In the genomic region with DNA sequence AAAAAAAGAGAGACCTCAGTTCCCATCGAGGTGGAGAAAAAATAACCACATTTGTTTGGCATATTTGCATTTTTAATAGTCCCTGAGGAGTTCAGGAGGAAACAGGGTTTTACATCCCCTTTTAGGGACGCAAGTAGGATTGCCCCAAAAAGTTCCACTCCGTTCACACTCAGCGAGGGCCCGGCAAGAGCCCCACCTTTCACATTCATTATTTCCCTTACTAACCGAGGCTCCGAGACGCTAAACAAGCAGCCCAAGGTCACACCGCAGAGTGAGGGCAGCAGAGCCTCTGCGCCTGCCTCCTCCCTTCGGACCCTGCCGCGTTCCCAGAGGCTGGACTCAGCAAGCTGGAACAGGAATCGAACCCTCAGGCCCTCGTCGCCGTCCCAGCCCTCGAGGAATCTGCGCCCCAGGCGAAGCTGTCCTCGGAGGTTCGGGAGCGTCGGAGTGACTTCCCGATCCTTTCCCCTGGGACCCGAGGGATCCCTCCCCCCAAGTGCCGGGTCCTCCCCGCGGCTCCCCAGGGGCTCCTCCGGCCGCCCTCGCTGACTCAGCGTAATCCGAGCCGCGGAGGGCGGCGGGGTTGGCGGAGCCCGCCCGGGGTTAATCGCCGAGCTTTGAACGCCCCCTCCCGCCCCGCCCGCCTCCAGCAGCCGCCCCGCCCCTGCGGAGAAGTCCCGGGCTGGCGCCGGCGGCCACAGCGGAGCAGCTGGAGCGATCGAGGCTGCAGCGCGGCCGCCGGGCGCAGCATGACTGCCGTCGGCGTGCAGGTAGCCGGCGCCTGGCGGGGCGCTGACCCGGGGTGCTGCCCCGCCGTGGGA, we compare ENCODE assay signal across 1 cellular context.
TF ChIP-seq lines count a peak whose summit lies in the region.

A gene with protein sequence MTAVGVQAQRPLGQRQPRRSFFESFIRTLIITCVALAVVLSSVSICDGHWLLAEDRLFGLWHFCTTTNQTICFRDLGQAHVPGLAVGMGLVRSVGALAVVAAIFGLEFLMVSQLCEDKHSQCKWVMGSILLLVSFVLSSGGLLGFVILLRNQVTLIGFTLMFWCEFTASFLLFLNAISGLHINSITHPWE (plus strand): TSS at position 700 of the 821 bp plus-strand sequence. CDS start 50 bp downstream, at position 750.

TF ChIP-seq in K562, 482 proteins besides CTCF, POLR2A, EP300 and RAD21 (continued from another document and continues in another):
- TF ChIP-seq, protein P1, sequence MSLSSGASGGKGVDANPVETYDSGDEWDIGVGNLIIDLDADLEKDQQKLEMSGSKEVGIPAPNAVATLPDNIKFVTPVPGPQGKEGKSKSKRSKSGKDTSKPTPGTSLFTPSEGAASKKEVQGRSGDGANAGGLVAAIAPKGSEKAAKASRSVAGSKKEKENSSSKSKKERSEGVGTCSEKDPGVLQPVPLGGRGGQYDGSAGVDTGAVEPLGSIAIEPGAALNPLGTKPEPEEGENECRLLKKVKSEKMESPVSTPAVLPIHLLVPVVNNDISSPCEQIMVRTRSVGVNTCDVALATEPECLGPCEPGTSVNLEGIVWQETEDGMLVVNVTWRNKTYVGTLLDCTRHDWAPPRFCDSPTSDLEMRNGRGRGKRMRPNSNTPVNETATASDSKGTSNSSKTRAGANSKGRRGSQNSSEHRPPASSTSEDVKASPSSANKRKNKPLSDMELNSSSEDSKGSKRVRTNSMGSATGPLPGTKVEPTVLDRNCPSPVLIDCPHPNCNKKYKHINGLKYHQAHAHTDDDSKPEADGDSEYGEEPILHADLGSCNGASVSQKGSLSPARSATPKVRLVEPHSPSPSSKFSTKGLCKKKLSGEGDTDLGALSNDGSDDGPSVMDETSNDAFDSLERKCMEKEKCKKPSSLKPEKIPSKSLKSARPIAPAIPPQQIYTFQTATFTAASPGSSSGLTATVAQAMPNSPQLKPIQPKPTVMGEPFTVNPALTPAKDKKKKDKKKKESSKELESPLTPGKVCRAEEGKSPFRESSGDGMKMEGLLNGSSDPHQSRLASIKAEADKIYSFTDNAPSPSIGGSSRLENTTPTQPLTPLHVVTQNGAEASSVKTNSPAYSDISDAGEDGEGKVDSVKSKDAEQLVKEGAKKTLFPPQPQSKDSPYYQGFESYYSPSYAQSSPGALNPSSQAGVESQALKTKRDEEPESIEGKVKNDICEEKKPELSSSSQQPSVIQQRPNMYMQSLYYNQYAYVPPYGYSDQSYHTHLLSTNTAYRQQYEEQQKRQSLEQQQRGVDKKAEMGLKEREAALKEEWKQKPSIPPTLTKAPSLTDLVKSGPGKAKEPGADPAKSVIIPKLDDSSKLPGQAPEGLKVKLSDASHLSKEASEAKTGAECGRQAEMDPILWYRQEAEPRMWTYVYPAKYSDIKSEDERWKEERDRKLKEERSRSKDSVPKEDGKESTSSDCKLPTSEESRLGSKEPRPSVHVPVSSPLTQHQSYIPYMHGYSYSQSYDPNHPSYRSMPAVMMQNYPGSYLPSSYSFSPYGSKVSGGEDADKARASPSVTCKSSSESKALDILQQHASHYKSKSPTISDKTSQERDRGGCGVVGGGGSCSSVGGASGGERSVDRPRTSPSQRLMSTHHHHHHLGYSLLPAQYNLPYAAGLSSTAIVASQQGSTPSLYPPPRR (CRISPR knock-in tag; IDR thresholded peaks at IDR 0.05; ENCODE audit: borderline replicate concordance), result no peak
- TF ChIP-seq MAFG (tag; conservative IDR thresholded peaks at IDR 0.05) (peak; percentile 96), HMGN3 (IDR thresholded peaks at IDR 0.05; ENCODE audit: borderline replicate concordance, extremely low read depth, insufficient read length, low read depth, low read length) (peak; percentile 74), JUND (IDR thresholded peaks at IDR 0.05; ENCODE audit: borderline replicate concordance, low read depth, low read length) (0 out of 2 replicates have a peak, but pooled peaks have one; percentile 50), JUND (tag; IDR thresholded peaks at IDR 0.05; ENCODE audit: borderline replicate concordance, low read depth, low read length) (no peak), MYC (IDR thresholded peaks at IDR 0.05; ENCODE audit: low read depth, low read length) (0 out of 2 replicates have a peak, but pooled peaks have one; percentile 19), MYC (CRISPR knock-in tag; IDR thresholded peaks at IDR 0.05; ENCODE audit: borderline replicate concordance, low read depth) (no peak), L3MBTL2 (IDR thresholded peaks at IDR 0.05) (0 out of 2 replicates have a peak, but pooled peaks have one; percentile 40), ZNF384 (IDR thresholded peaks at IDR 0.05; ENCODE audit: low read depth, low read length) (no peak), C11orf30 (IDR thresholded peaks at IDR 0.05; ENCODE audit: low read depth) (peak; percentile 100), POLR2G (IDR thresholded peaks at IDR 0.05; ENCODE audit: low read depth, low read length) (peak; percentile 84), ATF1 (CRISPR knock-in tag; IDR thresholded peaks at IDR 0.05) (no peak), ATF1 (tag; IDR thresholded peaks at IDR 0.05) (peak; percentile 43; the same call in 1 of the 2 replicates), ZBTB7A (IDR thresholded peaks at IDR 0.05; ENCODE audit: borderline replicate concordance, control insufficient read depth, low read depth, low read length) (peak; percentile 85), HDAC1 (IDR thresholded peaks at IDR 0.05) (peak in 1 of 2 experiments; percentile 35; a peak in 1 of 4 replicates), ZNF239 (CRISPR knock-in tag; IDR thresholded peaks at IDR 0.05) (no peak), ZNF184 (CRISPR knock-in tag; IDR thresholded peaks at IDR 0.05) (no peak), HNRNPL (IDR thresholded peaks at IDR 0.05; ENCODE audit: low read depth, low read length) (no peak), NFIC (IDR thresholded peaks at IDR 0.05) (peak; percentile 43; the same call in 1 of the 2 replicates), HDGF (IDR thresholded peaks at IDR 0.05) (peak; percentile 90), NCOA1 (IDR thresholded peaks at IDR 0.05; ENCODE audit: low read depth) (peak; percentile 57; the same call in 1 of the 2 replicates), TBP (optimal IDR thresholded peaks at IDR 0.05; ENCODE audit: low read depth, low read length) (peak; percentile 26), NRF1 (conservative IDR thresholded peaks at IDR 0.05 in 1 of 2, IDR thresholded peaks at IDR 0.05 in 1 of 2) (peak; percentile 42 to 53; a peak in 3 of 4 replicates), ZNF347 (CRISPR knock-in tag; IDR thresholded peaks at IDR 0.05; ENCODE audit: low read depth) (no peak), ZBTB17 (CRISPR knock-in tag; IDR thresholded peaks at IDR 0.05) (peak; percentile 2; the same call in 1 of the 2 replicates), CHD4 (IDR thresholded peaks at IDR 0.05; ENCODE audit: insufficient read depth, insufficient replicate concordance, low read depth, low read length, poor library complexity, severe bottlenecking) (peak; percentile 32), POLR3G (IDR thresholded peaks at IDR 0.05; ENCODE audit: extremely low read depth, insufficient read length, insufficient replicate concordance) (no peak), KDM5B (IDR thresholded peaks at IDR 0.05; ENCODE audit: insufficient replicate concordance, low read depth, low read length) (peak; percentile 64)
- TF ChIP-seq, protein P2, sequence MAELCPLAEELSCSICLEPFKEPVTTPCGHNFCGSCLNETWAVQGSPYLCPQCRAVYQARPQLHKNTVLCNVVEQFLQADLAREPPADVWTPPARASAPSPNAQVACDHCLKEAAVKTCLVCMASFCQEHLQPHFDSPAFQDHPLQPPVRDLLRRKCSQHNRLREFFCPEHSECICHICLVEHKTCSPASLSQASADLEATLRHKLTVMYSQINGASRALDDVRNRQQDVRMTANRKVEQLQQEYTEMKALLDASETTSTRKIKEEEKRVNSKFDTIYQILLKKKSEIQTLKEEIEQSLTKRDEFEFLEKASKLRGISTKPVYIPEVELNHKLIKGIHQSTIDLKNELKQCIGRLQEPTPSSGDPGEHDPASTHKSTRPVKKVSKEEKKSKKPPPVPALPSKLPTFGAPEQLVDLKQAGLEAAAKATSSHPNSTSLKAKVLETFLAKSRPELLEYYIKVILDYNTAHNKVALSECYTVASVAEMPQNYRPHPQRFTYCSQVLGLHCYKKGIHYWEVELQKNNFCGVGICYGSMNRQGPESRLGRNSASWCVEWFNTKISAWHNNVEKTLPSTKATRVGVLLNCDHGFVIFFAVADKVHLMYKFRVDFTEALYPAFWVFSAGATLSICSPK (IDR thresholded peaks at IDR 0.05; ENCODE audit: borderline replicate concordance), result 0 out of 2 replicates have a peak, but pooled peaks have one; percentile 39
- TF ChIP-seq, protein P3, sequence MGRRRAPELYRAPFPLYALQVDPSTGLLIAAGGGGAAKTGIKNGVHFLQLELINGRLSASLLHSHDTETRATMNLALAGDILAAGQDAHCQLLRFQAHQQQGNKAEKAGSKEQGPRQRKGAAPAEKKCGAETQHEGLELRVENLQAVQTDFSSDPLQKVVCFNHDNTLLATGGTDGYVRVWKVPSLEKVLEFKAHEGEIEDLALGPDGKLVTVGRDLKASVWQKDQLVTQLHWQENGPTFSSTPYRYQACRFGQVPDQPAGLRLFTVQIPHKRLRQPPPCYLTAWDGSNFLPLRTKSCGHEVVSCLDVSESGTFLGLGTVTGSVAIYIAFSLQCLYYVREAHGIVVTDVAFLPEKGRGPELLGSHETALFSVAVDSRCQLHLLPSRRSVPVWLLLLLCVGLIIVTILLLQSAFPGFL (CRISPR knock-in tag; IDR thresholded peaks at IDR 0.05), result no peak
- TF ChIP-seq, protein P4, sequence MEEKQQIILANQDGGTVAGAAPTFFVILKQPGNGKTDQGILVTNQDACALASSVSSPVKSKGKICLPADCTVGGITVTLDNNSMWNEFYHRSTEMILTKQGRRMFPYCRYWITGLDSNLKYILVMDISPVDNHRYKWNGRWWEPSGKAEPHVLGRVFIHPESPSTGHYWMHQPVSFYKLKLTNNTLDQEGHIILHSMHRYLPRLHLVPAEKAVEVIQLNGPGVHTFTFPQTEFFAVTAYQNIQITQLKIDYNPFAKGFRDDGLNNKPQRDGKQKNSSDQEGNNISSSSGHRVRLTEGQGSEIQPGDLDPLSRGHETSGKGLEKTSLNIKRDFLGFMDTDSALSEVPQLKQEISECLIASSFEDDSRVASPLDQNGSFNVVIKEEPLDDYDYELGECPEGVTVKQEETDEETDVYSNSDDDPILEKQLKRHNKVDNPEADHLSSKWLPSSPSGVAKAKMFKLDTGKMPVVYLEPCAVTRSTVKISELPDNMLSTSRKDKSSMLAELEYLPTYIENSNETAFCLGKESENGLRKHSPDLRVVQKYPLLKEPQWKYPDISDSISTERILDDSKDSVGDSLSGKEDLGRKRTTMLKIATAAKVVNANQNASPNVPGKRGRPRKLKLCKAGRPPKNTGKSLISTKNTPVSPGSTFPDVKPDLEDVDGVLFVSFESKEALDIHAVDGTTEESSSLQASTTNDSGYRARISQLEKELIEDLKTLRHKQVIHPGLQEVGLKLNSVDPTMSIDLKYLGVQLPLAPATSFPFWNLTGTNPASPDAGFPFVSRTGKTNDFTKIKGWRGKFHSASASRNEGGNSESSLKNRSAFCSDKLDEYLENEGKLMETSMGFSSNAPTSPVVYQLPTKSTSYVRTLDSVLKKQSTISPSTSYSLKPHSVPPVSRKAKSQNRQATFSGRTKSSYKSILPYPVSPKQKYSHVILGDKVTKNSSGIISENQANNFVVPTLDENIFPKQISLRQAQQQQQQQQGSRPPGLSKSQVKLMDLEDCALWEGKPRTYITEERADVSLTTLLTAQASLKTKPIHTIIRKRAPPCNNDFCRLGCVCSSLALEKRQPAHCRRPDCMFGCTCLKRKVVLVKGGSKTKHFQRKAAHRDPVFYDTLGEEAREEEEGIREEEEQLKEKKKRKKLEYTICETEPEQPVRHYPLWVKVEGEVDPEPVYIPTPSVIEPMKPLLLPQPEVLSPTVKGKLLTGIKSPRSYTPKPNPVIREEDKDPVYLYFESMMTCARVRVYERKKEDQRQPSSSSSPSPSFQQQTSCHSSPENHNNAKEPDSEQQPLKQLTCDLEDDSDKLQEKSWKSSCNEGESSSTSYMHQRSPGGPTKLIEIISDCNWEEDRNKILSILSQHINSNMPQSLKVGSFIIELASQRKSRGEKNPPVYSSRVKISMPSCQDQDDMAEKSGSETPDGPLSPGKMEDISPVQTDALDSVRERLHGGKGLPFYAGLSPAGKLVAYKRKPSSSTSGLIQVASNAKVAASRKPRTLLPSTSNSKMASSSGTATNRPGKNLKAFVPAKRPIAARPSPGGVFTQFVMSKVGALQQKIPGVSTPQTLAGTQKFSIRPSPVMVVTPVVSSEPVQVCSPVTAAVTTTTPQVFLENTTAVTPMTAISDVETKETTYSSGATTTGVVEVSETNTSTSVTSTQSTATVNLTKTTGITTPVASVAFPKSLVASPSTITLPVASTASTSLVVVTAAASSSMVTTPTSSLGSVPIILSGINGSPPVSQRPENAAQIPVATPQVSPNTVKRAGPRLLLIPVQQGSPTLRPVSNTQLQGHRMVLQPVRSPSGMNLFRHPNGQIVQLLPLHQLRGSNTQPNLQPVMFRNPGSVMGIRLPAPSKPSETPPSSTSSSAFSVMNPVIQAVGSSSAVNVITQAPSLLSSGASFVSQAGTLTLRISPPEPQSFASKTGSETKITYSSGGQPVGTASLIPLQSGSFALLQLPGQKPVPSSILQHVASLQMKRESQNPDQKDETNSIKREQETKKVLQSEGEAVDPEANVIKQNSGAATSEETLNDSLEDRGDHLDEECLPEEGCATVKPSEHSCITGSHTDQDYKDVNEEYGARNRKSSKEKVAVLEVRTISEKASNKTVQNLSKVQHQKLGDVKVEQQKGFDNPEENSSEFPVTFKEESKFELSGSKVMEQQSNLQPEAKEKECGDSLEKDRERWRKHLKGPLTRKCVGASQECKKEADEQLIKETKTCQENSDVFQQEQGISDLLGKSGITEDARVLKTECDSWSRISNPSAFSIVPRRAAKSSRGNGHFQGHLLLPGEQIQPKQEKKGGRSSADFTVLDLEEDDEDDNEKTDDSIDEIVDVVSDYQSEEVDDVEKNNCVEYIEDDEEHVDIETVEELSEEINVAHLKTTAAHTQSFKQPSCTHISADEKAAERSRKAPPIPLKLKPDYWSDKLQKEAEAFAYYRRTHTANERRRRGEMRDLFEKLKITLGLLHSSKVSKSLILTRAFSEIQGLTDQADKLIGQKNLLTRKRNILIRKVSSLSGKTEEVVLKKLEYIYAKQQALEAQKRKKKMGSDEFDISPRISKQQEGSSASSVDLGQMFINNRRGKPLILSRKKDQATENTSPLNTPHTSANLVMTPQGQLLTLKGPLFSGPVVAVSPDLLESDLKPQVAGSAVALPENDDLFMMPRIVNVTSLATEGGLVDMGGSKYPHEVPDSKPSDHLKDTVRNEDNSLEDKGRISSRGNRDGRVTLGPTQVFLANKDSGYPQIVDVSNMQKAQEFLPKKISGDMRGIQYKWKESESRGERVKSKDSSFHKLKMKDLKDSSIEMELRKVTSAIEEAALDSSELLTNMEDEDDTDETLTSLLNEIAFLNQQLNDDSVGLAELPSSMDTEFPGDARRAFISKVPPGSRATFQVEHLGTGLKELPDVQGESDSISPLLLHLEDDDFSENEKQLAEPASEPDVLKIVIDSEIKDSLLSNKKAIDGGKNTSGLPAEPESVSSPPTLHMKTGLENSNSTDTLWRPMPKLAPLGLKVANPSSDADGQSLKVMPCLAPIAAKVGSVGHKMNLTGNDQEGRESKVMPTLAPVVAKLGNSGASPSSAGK (IDR thresholded peaks at IDR 0.05), result peak; percentile 47
- TF ChIP-seq, protein P5, sequence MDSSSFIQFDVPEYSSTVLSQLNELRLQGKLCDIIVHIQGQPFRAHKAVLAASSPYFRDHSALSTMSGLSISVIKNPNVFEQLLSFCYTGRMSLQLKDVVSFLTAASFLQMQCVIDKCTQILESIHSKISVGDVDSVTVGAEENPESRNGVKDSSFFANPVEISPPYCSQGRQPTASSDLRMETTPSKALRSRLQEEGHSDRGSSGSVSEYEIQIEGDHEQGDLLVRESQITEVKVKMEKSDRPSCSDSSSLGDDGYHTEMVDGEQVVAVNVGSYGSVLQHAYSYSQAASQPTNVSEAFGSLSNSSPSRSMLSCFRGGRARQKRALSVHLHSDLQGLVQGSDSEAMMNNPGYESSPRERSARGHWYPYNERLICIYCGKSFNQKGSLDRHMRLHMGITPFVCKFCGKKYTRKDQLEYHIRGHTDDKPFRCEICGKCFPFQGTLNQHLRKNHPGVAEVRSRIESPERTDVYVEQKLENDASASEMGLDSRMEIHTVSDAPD (CRISPR knock-in tag; IDR thresholded peaks at IDR 0.05), result no peak
